ENCODE assay signal across 1 cellular context in genomic region chr16:47480410-47480809, GRCh38.
TF ChIP-seq lines count a peak whose summit lies in the region.

No MANE protein-coding gene starts in this region.

TF ChIP-seq in GM12878, 131 proteins besides CTCF, POLR2A, EP300 and RAD21:
- no peak for TF ChIP-seq JUNB (IDR thresholded peaks at IDR 0.05)
- TF ChIP-seq RELA (IDR thresholded peaks at IDR 0.05; ENCODE audit: borderline replicate concordance, partially characterized antibody), result no peak
- no peak for TF ChIP-seq HDGF (IDR thresholded peaks at IDR 0.05)
- TF ChIP-seq EZH2 (IDR thresholded peaks at IDR 0.05; ENCODE audit: borderline replicate concordance, control insufficient read depth, low read depth, low read length), result no peak
- no peak for TF ChIP-seq CEBPZ (IDR thresholded peaks at IDR 0.05; ENCODE audit: low read depth, low read length)
- TF ChIP-seq SMAD1 (IDR thresholded peaks at IDR 0.05; ENCODE audit: low read depth, partially characterized antibody), result no peak
- no peak for TF ChIP-seq IKZF1 (conservative IDR thresholded peaks at IDR 0.05)
- TF ChIP-seq HDAC6 (IDR thresholded peaks at IDR 0.05; ENCODE audit: unreplicated experiment), result no peak
- TF ChIP-seq ZBTB40 (IDR thresholded peaks at IDR 0.05; ENCODE audit: borderline replicate concordance), result no peak
- no peak for TF ChIP-seq PAX8 (IDR thresholded peaks at IDR 0.05)
- no peak for TF ChIP-seq BACH1 (IDR thresholded peaks at IDR 0.05; ENCODE audit: borderline replicate concordance)
- no peak for TF ChIP-seq KAT2A (conservative IDR thresholded peaks at IDR 0.05; ENCODE audit: control insufficient read depth, low read depth, low read length)
TF ChIP-seq in GM12878: peak in this region for 0.
